ENCODE assay signal across 9 cellular contexts in genomic region chr7:30465342-30466170, GRCh38. TPM values are rescaled to one million over a fixed set of nuclear protein-coding genes. Genes with fewer than 3 reads are reported as not detected.
DNase-seq lines count a peak whose midpoint lies in the region; TF ChIP-seq lines count a peak whose summit lies in the region.
"Had no signal": no experiment of that assay in that cellular context is flagged by ENCODE, and none has a peak within 500 bp of the region (broad histone marks: within the 10 kb centered on the region; RNA-seq: fewer than 3 reads in every experiment).

No MANE protein-coding gene starts in this region.

- no peaks in the 10 kb centered on the region for H3K79me2 ChIP-seq in OCI-LY7 (ENCODE audit: insufficient read depth, low read depth, low read length)

- POLR2A ChIA-PET in OCI-LY7 (lab: Charles Lee) = interaction anchor here (0.6 to 2.1 kb wide), 6 partner anchors 9 to 130 kb away, joined by 3 to 7 read pairs (median 3); partner anchors contain the start of gene NOD1

- H3K4me2 ChIP-seq in OCI-LY7 (ENCODE audit: low read length) = no peak overlapping the region

- H3K4me3 ChIP-seq in OCI-LY7 (ENCODE audit: low read depth, low read length, poor library complexity, severe bottlenecking) = no peak overlapping the region
- H3K4me3 ChIP-seq in foreskin fibroblast (ENCODE audit: low read depth in 1 of 2, low read length in 2 of 2) = no peak overlapping the region
- no peak overlapping the region for H3K4me3 ChIP-seq in stomach

- TF ChIP-seq CTCF in OCI-LY7 (conservative IDR thresholded peaks at IDR 0.05; ENCODE audit: low read length) (no peak), foreskin fibroblast (IDR thresholded peaks at IDR 0.05; ENCODE audit: low read depth, low read length) (no peak), stomach (IDR thresholded peaks at IDR 0.05) (no peak), GM10266 (IDR thresholded peaks at IDR 0.05; ENCODE audit: control insufficient read depth, insufficient read depth, low read depth, missing control alignments) (no peak)

- no peak for TF ChIP-seq EP300 in stomach (IDR thresholded peaks at IDR 0.05)

- H3K9me3 ChIP-seq in OCI-LY7 (ENCODE audit: low read length) (no peaks in the 10 kb centered on the region), stomach (no peaks in the 10 kb centered on the region)

- no peak for TF ChIP-seq POLR2A in stomach (IDR thresholded peaks at IDR 0.05)

- 81 to 92% (median 86%) methylated on average over 4 of the region's 4 CpGs for WGBS in stomach, 5 donors

- H3K36me3 ChIP-seq in OCI-LY7 (ENCODE audit: insufficient read depth, low read length) = no peaks in the 10 kb centered on the region
- H3K36me3 ChIP-seq in stomach = no peaks in the 10 kb centered on the region

- no peaks in the 10 kb centered on the region for H3K9me2 ChIP-seq in OCI-LY7 (ENCODE audit: insufficient read depth, low read length)

- CTCF ChIA-PET in OCI-LY7 (lab: Charles Lee; ENCODE audit: unreplicated experiment) = interaction anchor here (0.9 kb wide), 1 partner anchor 186 kb away, joined by 3 read pairs; no protein-coding TSS in a partner anchor

- no TSS peak for BruUV-seq in OCI-LY7 (replicated peaks; lab: Mats Ljungman, UMichigan)

- H2AFZ ChIP-seq in OCI-LY7 (ENCODE audit: low read length) = 0 out of 2 replicates have a peak overlapping the region, but pooled peaks have one; percentile 11

- no peaks in the 10 kb centered on the region for H4K20me1 ChIP-seq in OCI-LY7 (ENCODE audit: insufficient read depth, low read length)

- H3K27ac ChIP-seq in OCI-LY7 (ENCODE audit: low read depth, low read length, poor library complexity, severe bottlenecking) (no peak overlapping the region), stomach (peak overlapping the region in 4 of 5 donors; percentile 75 to 91 (median 84))

- no peaks in the 10 kb centered on the region for H3K27me3 ChIP-seq in stomach

- intact Hi-C loops in OCI-LY7 (cut with micrococcal nuclease; ENCODE audit: unreplicated experiment) = no loop called here
- intact Hi-C loops in stomach (cut with DNase I; ENCODE audit: low total_unique reads) = no loop called here

- DNase-seq in NCI-H510A treated with DMSO at 0.1 percent for 48 hours (lab: John Stamatoyannopoulos, UW) (peak; percentile 81), NCI-H510A (lab: John Stamatoyannopoulos, UW) (no peak), OCI-LY7 (ENCODE audit: low spot score) (no peak), foreskin fibroblast (peak; percentile 24 to 45), stomach (no peak), germinal center (ENCODE audit: low spot score) (no peak), GM10266 (ENCODE audit: extremely low spot score) (no peak)
- no peak for DNase-seq in effector CD4-positive, alpha-beta T cell
- DNase-seq: activated T-cell treated with anti-CD3 and anti-CD28 coated beads, Interleukin-2, amount 50 U/mL, for 48 hours had no signal

- H3K4me1 ChIP-seq in OCI-LY7 (ENCODE audit: insufficient read depth, low read length, poor library complexity, severe bottlenecking) (peaks cover 52% of the 10 kb centered on the region), stomach (peaks cover 19 to 98% (median 46%) of the 10 kb centered on the region in 4 donors)

RNA-seq across cellular contexts. Expression of gene NOD1, which starts 13.0 kb away (rescaled TPM):
- total RNA-seq in OCI-LY7 (2014; rRNA removed; shearing (Covaris generic)) = 8.4 and 9.5 TPM in 2 replicates
- total RNA-seq in OCI-LY7 (2022) (10.3 and 11.9 TPM in 2 replicates), stomach (10 to 100 TPM in 2 of 5 donors, 1 to 10 TPM in 3; 2.3 to 18.3 (median 7.0) TPM)
- 1 to 10 TPM; 4.2 to 6.0 (median 4.7) TPM for polyA plus RNA-seq in stomach

RNA-seq across cellular contexts. Expression of gene GGCT, which starts 39.1 kb away (rescaled TPM):
- 70.3 and 81.7 TPM in 2 replicates for total RNA-seq in OCI-LY7 (2014; rRNA removed; shearing (Covaris generic))
- total RNA-seq in OCI-LY7 (2022) = 81.3 and 84.5 TPM in 2 replicates
- total RNA-seq in stomach = 10 to 100 TPM in 2 of 5 donors, 1 to 10 TPM in 2, not detected in 1; 2.9 to 25.7 (median 11.8) TPM
- 10 to 100 TPM; 49.2 to 56.5 (median 53.6) TPM for polyA plus RNA-seq in stomach

Comparison
In these comparisons a context has a peak if more than half of its experiments do, and no peak if none do; other contexts are left out.
1. DNase-seq: peak in NCI-H510A treated with DMSO at 0.1 percent for 48 hours (single experiment) and foreskin fibroblast (2 of 2); none in NCI-H510A (single experiment), OCI-LY7 (single experiment), stomach (single experiment), germinal center (single experiment), GM10266 (single experiment) and effector CD4-positive, alpha-beta T cell (single experiment).